8 cellular contexts compared by ENCODE assay signal in genomic region chr18:21241224-21242131, GRCh38. TPM values are rescaled to one million over a fixed set of nuclear protein-coding genes. Genes with fewer than 3 reads are reported as not detected.
DNase-seq lines count a peak whose midpoint lies in the region; ATAC-seq, FAIRE-seq and TF ChIP-seq lines count a peak whose summit lies in the region.

No MANE protein-coding gene starts in this region.

- DNase-seq in activated CD4-positive, alpha-beta T cell treated with anti-CD3 and anti-CD28 coated beads, Interleukin-2, amount 10 ng/mL, durations not matched to agents 24 days and 14 days, result no peak
- no peak for DNase-seq in activated CD4-positive, alpha-beta T cell treated with anti-CD3 and anti-CD28 coated beads, Interleukin-2, amount 10 ng/mL, durations not matched to agents 7 days and 5 days
- DNase-seq in breast epithelium (ENCODE audit: low spot score in 2 of 2) (no peak), HepG2 (ENCODE audit: low spot score) (no peak), transverse colon (peak; percentile 10), NCI-H1105 treated with DMSO at 0.1 percent for 48 hours (lab: John Stamatoyannopoulos, UW) (no peak), NCI-H187 treated with DMSO at 0.1 percent for 48 hours (lab: John Stamatoyannopoulos, UW) (no peak)

- H3K27ac Mint-ChIP-seq in activated CD4-positive, alpha-beta T cell treated with anti-CD3 and anti-CD28 coated beads, Interleukin-2, amount 10 ng/mL, durations not matched to agents 24 days and 14 days, result no peak overlapping the region
- no peak overlapping the region for H3K27ac Mint-ChIP-seq in activated CD4-positive, alpha-beta T cell treated with anti-CD3 and anti-CD28 coated beads, Interleukin-2, amount 10 ng/mL, durations not matched to agents 7 days and 5 days

- WGBS in HepG2 (ENCODE audit: low lambda C conversion rate), result 18% methylated on average over 12 of the region's 69 CpGs
- 7% methylated on average over 53 of the region's 69 CpGs; no CpG with 5 or more reads in 1 of the 2 donors for WGBS in transverse colon (ENCODE audit: low coverage in 1 of 2), 2 donors

- H3K27me3 ChIP-seq in breast epithelium (peaks cover 3 to 10% of the 10 kb centered on the region in 2 donors), HepG2 (ENCODE audit: control insufficient read depth in 1 of 2, insufficient read depth in 2 of 2, low read length in 2 of 2) (peaks cover 4 to 42% of the 10 kb centered on the region in 2 experiments), transverse colon (peaks cover 71% of the 10 kb centered on the region)

- ATAC-seq in HepG2 (peak; percentile 50), HG03045 (IDR thresholded peaks at IDR 0.05; ENCODE audit: unreplicated experiment) (no peak)

- H3K27ac ChIP-seq in breast epithelium, result no peak overlapping the region
- no peak overlapping the region for H3K27ac ChIP-seq in HepG2 (ENCODE audit: extremely low read length, insufficient read depth, low read length)
- H3K27ac ChIP-seq in transverse colon, result no peak overlapping the region

- H3K27me3 Mint-ChIP-seq in activated CD4-positive, alpha-beta T cell treated with anti-CD3 and anti-CD28 coated beads, Interleukin-2, amount 10 ng/mL, durations not matched to agents 24 days and 14 days, result peaks cover 53% of the 10 kb centered on the region
- H3K27me3 Mint-ChIP-seq in activated CD4-positive, alpha-beta T cell treated with anti-CD3 and anti-CD28 coated beads, Interleukin-2, amount 10 ng/mL, durations not matched to agents 7 days and 5 days, result peaks cover 61% of the 10 kb centered on the region

- peaks cover 1% of the 10 kb centered on the region for H3K36me3 Mint-ChIP-seq in activated CD4-positive, alpha-beta T cell treated with anti-CD3 and anti-CD28 coated beads, Interleukin-2, amount 10 ng/mL, durations not matched to agents 24 days and 14 days (ENCODE audit: low read depth)
- H3K36me3 Mint-ChIP-seq in activated CD4-positive, alpha-beta T cell treated with anti-CD3 and anti-CD28 coated beads, Interleukin-2, amount 10 ng/mL, durations not matched to agents 7 days and 5 days (ENCODE audit: low read depth), result peaks cover 3% of the 10 kb centered on the region

- H3K4me2 ChIP-seq in HepG2 (ENCODE audit: low read depth, low read length), result peak overlapping the region; percentile 75

- no peaks in the 10 kb centered on the region for H3K9me3 ChIP-seq in breast epithelium
- no peaks in the 10 kb centered on the region for H3K9me3 ChIP-seq in HepG2 (ENCODE audit: low read length)
- no peaks in the 10 kb centered on the region for H3K9me3 ChIP-seq in transverse colon

- TF ChIP-seq RAD21 in HepG2 (CRISPR knock-in tag; IDR thresholded peaks at IDR 0.05), result no peak

- no peak for FAIRE-seq in HepG2 (lab: Jason Lieb, UNC)

- H3K36me3 ChIP-seq in breast epithelium (no peaks in the 10 kb centered on the region), HepG2 (replicated peaks in 1 of 2; ENCODE audit: control insufficient read depth in 1 of 2, insufficient read depth in 2 of 2, low read length in 2 of 2) (no peaks in the 10 kb centered on the region), transverse colon (no peaks in the 10 kb centered on the region)

- in situ Hi-C loops in HepG2 (cut with HindIII; ENCODE audit: extremely low pct_ligation_motif_present, low pct_unique_long_range_greater_than_20kb), result no loop called here
- in situ Hi-C loops in transverse colon (cut with MboI; ENCODE audit: low pct_ligation_motif_present in 1 of 4, low pct_unique_long_range_greater_than_20kb in 1 of 4, low sequenced_read_pairs in 3 of 4), result no loop called here

- no peaks in the 10 kb centered on the region for H3K79me2 ChIP-seq in HepG2 (ENCODE audit: insufficient read depth, low read length)

- no peak overlapping the region for H3K9ac ChIP-seq in HepG2 (ENCODE audit: insufficient read depth, low read depth, low read length)

- peak overlapping the region; percentile 58 to 85 (median 64) for H3K4me3 ChIP-seq in breast epithelium
- peak overlapping the region in 2 of 3 experiments; percentile 49 to 64; a peak in 4 of 6 replicates for H3K4me3 ChIP-seq in HepG2 (replicated peaks in 1 of 3; ENCODE audit: insufficient read depth in 1 of 3, low read depth in 2 of 3, low read length in 3 of 3)
- H3K4me3 ChIP-seq in transverse colon, result peak overlapping the region in 3 of 4 donors; percentile 39 to 68 (median 54)

- intact Hi-C loops in activated CD4-positive, alpha-beta T cell treated with anti-CD3 and anti-CD28 coated beads, Interleukin-2, amount 10 ng/mL, durations not matched to agents 24 days and 14 days (cut with micrococcal nuclease), result loop anchor here (5.0 kb wide), 1 partner anchor 926 kb away; the partner anchor contains the start of gene GATA6
- intact Hi-C loops in breast epithelium (cut with DNase I; ENCODE audit: low total_unique reads) (no loop called here), HepG2 (cut with micrococcal nuclease; ENCODE audit: unreplicated experiment) (no loop called here), transverse colon (cut with DNase I; ENCODE audit: low total_unique reads) (no loop called here)

- no peak overlapping the region for H2AFZ ChIP-seq in HepG2 (ENCODE audit: low read length)

- H3K9me3 Mint-ChIP-seq in activated CD4-positive, alpha-beta T cell treated with anti-CD3 and anti-CD28 coated beads, Interleukin-2, amount 10 ng/mL, durations not matched to agents 24 days and 14 days, result no peaks in the 10 kb centered on the region
- no peaks in the 10 kb centered on the region for H3K9me3 Mint-ChIP-seq in activated CD4-positive, alpha-beta T cell treated with anti-CD3 and anti-CD28 coated beads, Interleukin-2, amount 10 ng/mL, durations not matched to agents 7 days and 5 days

- H3K4me3 Mint-ChIP-seq in activated CD4-positive, alpha-beta T cell treated with anti-CD3 and anti-CD28 coated beads, Interleukin-2, amount 10 ng/mL, durations not matched to agents 24 days and 14 days, result peak overlapping the region; percentile 19
- no peak overlapping the region for H3K4me3 Mint-ChIP-seq in activated CD4-positive, alpha-beta T cell treated with anti-CD3 and anti-CD28 coated beads, Interleukin-2, amount 10 ng/mL, durations not matched to agents 7 days and 5 days

- no peaks in the 10 kb centered on the region for H3K4me1 Mint-ChIP-seq in activated CD4-positive, alpha-beta T cell treated with anti-CD3 and anti-CD28 coated beads, Interleukin-2, amount 10 ng/mL, durations not matched to agents 24 days and 14 days
- peaks cover 3% of the 10 kb centered on the region for H3K4me1 Mint-ChIP-seq in activated CD4-positive, alpha-beta T cell treated with anti-CD3 and anti-CD28 coated beads, Interleukin-2, amount 10 ng/mL, durations not matched to agents 7 days and 5 days

- CTCF ChIA-PET in activated CD4-positive, alpha-beta T cell treated with anti-CD3 and anti-CD28 coated beads, Interleukin-2, amount 10 ng/mL, durations not matched to agents 7 days and 5 days (lab: Charles Lee), result interaction anchor here (0.7 kb wide), 1 partner anchor 13 kb away, joined by 3 read pairs; no protein-coding TSS in a partner anchor
- CTCF ChIA-PET in HepG2 (lab: Yijun Ruan, JAX; ENCODE audit: low intra/inter-chr PET ratio, low total read pairs), result interaction anchor here (1.2 kb wide), 1 partner anchor 203 kb away, joined by 5 read pairs; no protein-coding TSS in a partner anchor

- POLR2A ChIA-PET in activated CD4-positive, alpha-beta T cell treated with anti-CD3 and anti-CD28 coated beads, Interleukin-2, amount 10 ng/mL, durations not matched to agents 7 days and 5 days (lab: Charles Lee), result no interaction called here
- POLR2A ChIA-PET in HepG2 (lab: Yijun Ruan, JAX), result no interaction called here

- TF ChIP-seq CTCF in breast epithelium (IDR thresholded peaks at IDR 0.05) (no peak), HepG2 (CRISPR knock-in tag; IDR thresholded peaks at IDR 0.05) (no peak), transverse colon (IDR thresholded peaks at IDR 0.05) (no peak)

- no peaks in the 10 kb centered on the region for H4K20me1 ChIP-seq in HepG2 (ENCODE audit: insufficient read depth, low read length)

- no TSS peak for BruUV-seq in HepG2 (replicated peaks; lab: Mats Ljungman, UMichigan)

- peaks cover 5 to 6% of the 10 kb centered on the region in 2 donors for H3K4me1 ChIP-seq in breast epithelium
- peaks cover 10% of the 10 kb centered on the region for H3K4me1 ChIP-seq in HepG2 (ENCODE audit: insufficient read depth, low read length)
- H3K4me1 ChIP-seq in transverse colon, result peaks cover 6 to 24% (median 15%) of the 10 kb centered on the region in 4 donors

- TF ChIP-seq POLR2A in breast epithelium (IDR thresholded peaks at IDR 0.05), result no peak
- no peak for TF ChIP-seq POLR2A in HepG2 (IDR thresholded peaks at IDR 0.05; ENCODE audit: insufficient read depth in 1 of 2, low read depth in 2 of 2, low read length in 2 of 2)
- no peak for TF ChIP-seq POLR2A in transverse colon (IDR thresholded peaks at IDR 0.05)

- no peak for TF ChIP-seq EP300 in HepG2 (IDR thresholded peaks at IDR 0.05; ENCODE audit: low read depth in 2 of 2, low read length in 2 of 2)
- no peak for TF ChIP-seq EP300 in HepG2 (CRISPR knock-in tag; IDR thresholded peaks at IDR 0.05; ENCODE audit: borderline replicate concordance)
- no peak for TF ChIP-seq EP300 in transverse colon (IDR thresholded peaks at IDR 0.05; ENCODE audit: low read depth)

RNA-seq across cellular contexts. Expression of gene GREB1L, which starts 0.6 kb away (rescaled TPM):
- total RNA-seq in activated CD4-positive, alpha-beta T cell treated with anti-CD3 and anti-CD28 coated beads, Interleukin-2, amount 10 ng/mL, durations not matched to agents 24 days and 14 days, result not detected in 2 replicates
- total RNA-seq in activated CD4-positive, alpha-beta T cell treated with anti-CD3 and anti-CD28 coated beads, Interleukin-2, amount 10 ng/mL, durations not matched to agents 7 days and 5 days, result not detected
- 10 to 100 TPM in 1 of 3 donors, 1 to 10 TPM in 2; 6.6 to 75.7 (median 8.9) TPM for total RNA-seq in breast epithelium
- total RNA-seq in HepG2 (2016; rRNA removed; fragmentation: Illumina TruSeq; extraction: Trizol), result 0.63 and 0.66 TPM in 2 replicates
- 0.09 and 0.10 TPM in 2 replicates for total RNA-seq in HepG2 (2016; cell fraction: cytosol; rRNA removed; fragmentation: Illumina TruSeq; extraction: Trizol; ENCODE audit: low read depth)
- 0.30 and 0.92 TPM in 2 replicates for total RNA-seq in HepG2 (2016; cell fraction: insoluble cytoplasmic fraction; rRNA removed; fragmentation: Illumina TruSeq; extraction: Trizol)
- total RNA-seq in HepG2 (2016; cell fraction: membrane; rRNA removed; fragmentation: Illumina TruSeq; extraction: Trizol), result 0.25 and 0.31 TPM in 2 replicates
- total RNA-seq in HepG2 (2016; cell fraction: nucleus; rRNA removed; fragmentation: Illumina TruSeq; extraction: Trizol), result 0.28 and 0.87 TPM in 2 replicates
- polyA plus RNA-seq in HepG2 (2011; rRNA removed), result 0.17 and 0.42 TPM in 2 replicates
- polyA plus RNA-seq in HepG2 (2011; cell fraction: cytosol; rRNA removed), result 0.06 and 0.08 TPM in 2 replicates
- 0.05 and 0.13 TPM in 2 replicates for polyA plus RNA-seq in HepG2 (2011; cell fraction: nucleus; rRNA removed)
- 0.20 and 0.46 TPM in 2 replicates for polyA plus RNA-seq in HepG2 (2012)
- polyA plus RNA-seq in HepG2 (2016; cell fraction: cytosol; fragmentation: Illumina TruSeq; extraction: Trizol; ENCODE audit: low read depth), result 0.10 TPM in 2 replicates
- 0.38 and 0.59 TPM in 2 replicates for polyA plus RNA-seq in HepG2 (2016; cell fraction: insoluble cytoplasmic fraction; fragmentation: Illumina TruSeq; extraction: Trizol; ENCODE audit: low read depth)
- 0.22 and 0.25 TPM in 2 replicates for polyA plus RNA-seq in HepG2 (2016; cell fraction: membrane; fragmentation: Illumina TruSeq; extraction: Trizol; ENCODE audit: low read depth)
- polyA plus RNA-seq in HepG2 (2016; cell fraction: nucleus; fragmentation: Illumina TruSeq; extraction: Trizol; ENCODE audit: insufficient read depth, low read depth), result 0.32 and 0.41 TPM in 2 replicates
- 2.4 and 27.2 TPM in 2 replicates for polyA minus RNA-seq in HepG2 (2011; rRNA and poly(A)+ RNA removed; ENCODE audit: low replicate concordance)
- polyA minus RNA-seq in HepG2 (2011; cell fraction: cytosol; rRNA and poly(A)+ RNA removed), result 0.18 and 1.2 TPM in 2 replicates
- 0.77 and 1.6 TPM in 2 replicates for polyA minus RNA-seq in HepG2 (2011; cell fraction: nucleus; rRNA and poly(A)+ RNA removed)
- total RNA-seq in transverse colon, result 1 to 10 TPM in 2 of 4 donors, not detected in 2; 1.1 to 1.5 TPM
